Comparison of ENCODE assay signal across 1 cellular context in the genomic region with DNA sequence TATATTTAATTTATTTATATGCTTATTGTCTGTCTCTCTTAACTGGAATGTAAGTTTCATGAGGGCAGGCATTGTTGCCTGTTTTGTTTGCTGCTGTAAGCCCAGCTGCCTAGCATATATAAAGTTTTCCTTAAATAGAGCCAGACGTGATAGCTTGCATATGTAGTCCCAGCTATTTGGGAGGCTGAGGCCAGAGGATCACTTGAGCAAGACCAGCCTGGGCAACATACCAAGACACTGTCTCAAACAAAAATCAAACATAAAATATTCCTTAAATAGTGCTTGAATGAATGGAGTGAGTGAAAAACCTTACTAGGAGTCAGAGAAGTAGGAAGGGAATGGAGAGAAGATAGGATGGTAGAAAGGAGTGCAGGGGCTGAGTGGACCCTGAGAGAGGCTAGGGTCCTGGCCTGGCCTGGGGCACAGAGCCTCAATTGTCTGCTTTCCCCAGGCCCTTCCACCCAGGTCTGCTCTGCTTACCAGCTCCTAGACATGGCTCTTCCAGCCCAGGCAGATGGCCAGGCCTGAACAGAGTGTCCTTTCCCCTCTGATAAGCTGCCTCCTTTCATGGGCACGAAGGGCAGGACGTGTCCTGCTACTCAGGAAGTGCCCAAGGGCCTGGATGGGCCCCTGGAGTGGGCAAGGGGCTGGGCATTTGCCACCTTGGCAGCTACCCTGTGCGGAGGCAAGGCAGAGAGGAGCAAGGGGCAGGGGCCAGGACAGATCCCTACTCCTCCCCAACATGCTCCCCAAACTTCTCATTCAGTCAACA.
TF ChIP-seq lines count a peak whose summit lies in the region.

No MANE protein-coding gene starts in this region.

TF ChIP-seq in IMR-90, 13 proteins besides CTCF, POLR2A, EP300 and RAD21:
- TF ChIP-seq RCOR1 (IDR thresholded peaks at IDR 0.05; ENCODE audit: insufficient replicate concordance, low read length) (no peak), MAZ (IDR thresholded peaks at IDR 0.05; ENCODE audit: borderline replicate concordance, low read depth, low read length) (no peak), USF2 (IDR thresholded peaks at IDR 0.05; ENCODE audit: low read depth, low read length) (no peak), NFE2L2 (IDR thresholded peaks at IDR 0.05; ENCODE audit: low read depth, low read length) (no peak)
